11 cellular contexts compared by ENCODE assay signal in genomic region chr14:34436118-34436905, GRCh38. TPM values are rescaled to one million over a fixed set of nuclear protein-coding genes. Genes with fewer than 3 reads are reported as not detected.
A peak's percentile ranks its signal among the peaks of the same experiment; 100 is the strongest.
DNase-seq lines count a peak whose midpoint lies in the region; ATAC-seq, FAIRE-seq and TF ChIP-seq lines count a peak whose summit lies in the region.
"Had no signal": no experiment of that assay in that cellular context is flagged by ENCODE, and none has a peak within 500 bp of the region (broad histone marks: within the 10 kb centered on the region; RNA-seq: fewer than 3 reads in every experiment).

No MANE protein-coding gene starts in this region.

- 89% methylated on average over 1 of the region's 1 CpG for WGBS in suprapubic skin

- ATAC-seq in GM18873 (IDR thresholded peaks at IDR 0.05; ENCODE audit: low FRiP score, unreplicated experiment) (no peak), HG02623 (IDR thresholded peaks at IDR 0.05; ENCODE audit: unreplicated experiment) (no peak), HG03520 (IDR thresholded peaks at IDR 0.05; ENCODE audit: unreplicated experiment) (no peak)
- ATAC-seq: heart right ventricle had no signal

- DNase-seq in GM04504 (ENCODE audit: low read depth), result peak; percentile 16
- peak; percentile 77 for DNase-seq in MV-4-11 (lab: John Stamatoyannopoulos, UW)
- DNase-seq in non-pigmented ciliary epithelial cell (ENCODE audit: low read depth), result peak; percentile 58
- DNase-seq in suprapubic skin (ENCODE audit: low spot score in 2 of 2), result no peak
- DNase-seq: heart right ventricle, upper lobe of left lung had no signal

- no peak overlapping the region for H3K27ac ChIP-seq in suprapubic skin
- H3K27ac ChIP-seq: heart right ventricle, upper lobe of left lung had no signal

- TF ChIP-seq POLR2A in suprapubic skin (IDR thresholded peaks at IDR 0.05), result no peak

- H3K4me3 ChIP-seq in suprapubic skin, result no peak overlapping the region
- H3K4me3 ChIP-seq: heart right ventricle, upper lobe of left lung had no signal

- H3K9me3 ChIP-seq in suprapubic skin, result no peaks in the 10 kb centered on the region
- H3K9me3 ChIP-seq: heart right ventricle, upper lobe of left lung had no signal

- H3K36me3 ChIP-seq in suprapubic skin, result peaks cover 5% of the 10 kb centered on the region
- H3K36me3 ChIP-seq: upper lobe of left lung had no signal

- no peaks in the 10 kb centered on the region for H3K27me3 ChIP-seq in suprapubic skin
- H3K27me3 ChIP-seq: heart right ventricle, upper lobe of left lung had no signal

- H3K4me1 ChIP-seq in suprapubic skin, result peaks cover 2% of the 10 kb centered on the region

- no peak for TF ChIP-seq EP300 in suprapubic skin (IDR thresholded peaks at IDR 0.05)

- peak; percentile 5 for FAIRE-seq in colon (lab: Jason Lieb, UNC)
- FAIRE-seq: RCC 7860 had no signal

- no peak for TF ChIP-seq CTCF in suprapubic skin (IDR thresholded peaks at IDR 0.05)

RNA-seq across cellular contexts. Expression of gene SPTSSA, which starts 25.7 kb away (rescaled TPM):
- total RNA-seq in suprapubic skin, result 10 to 100 TPM; 18.6 to 31.5 (median 28.1) TPM

Comparison
In these comparisons a context has a peak if more than half of its experiments do, and no peak if none do; other contexts are left out.
1. DNase-seq: peak in GM04504 (single experiment), MV-4-11 (single experiment) and non-pigmented ciliary epithelial cell (single experiment); none in suprapubic skin (0 of 2).